ENCODE assay signal across 14 cellular contexts in genomic region chr6:52403627-52404026, GRCh38. TPM values are rescaled to one million over a fixed set of nuclear protein-coding genes. Genes with fewer than 3 reads are reported as not detected.
DNase-seq lines count a peak whose midpoint lies in the region; ATAC-seq and TF ChIP-seq lines count a peak whose summit lies in the region.
"Had no signal": no experiment of that assay in that cellular context is flagged by ENCODE, and none has a peak within 500 bp of the region (broad histone marks: within the 10 kb centered on the region; RNA-seq: fewer than 3 reads in every experiment).

No MANE protein-coding gene starts in this region.

- H3K4me1 Mint-ChIP-seq in GM23338: peaks cover 11% of the 10 kb centered on the region

- no peak overlapping the region for H3K4me3 Mint-ChIP-seq in GM23338

- H3K27ac ChIP-seq in GM23338 (ENCODE audit: low read depth): no peak overlapping the region
- H3K27ac ChIP-seq: lower lobe of right lung, suprapubic skin had no signal

- H3K9me2 ChIP-seq in GM23338 (ENCODE audit: insufficient read depth): no peaks in the 10 kb centered on the region

- intact Hi-C loops in left cardiac atrium (cut with DNase I): loop anchor here in 1 of 2 donors (5.0 kb wide), 1 partner anchor 116 kb away; no protein-coding TSS in a partner anchor

- no peak overlapping the region for H2AFZ ChIP-seq in GM23338

- peaks cover 6% of the 10 kb centered on the region; the same call in 1 of the 2 replicates for H3K4me1 ChIP-seq in GM23338 (ENCODE audit: insufficient read depth)

- H3K4me3 ChIP-seq in GM23338: no peak overlapping the region
- H3K4me3 ChIP-seq: lower lobe of right lung, suprapubic skin had no signal

- H3F3A ChIP-seq in GM23338 (replicated peaks; ENCODE audit: low read depth): no peaks in the 10 kb centered on the region

- peaks cover 2% of the 10 kb centered on the region for H3K27me3 Mint-ChIP-seq in GM23338 (ENCODE audit: insufficient read depth, low read depth, poor library complexity)

- no peaks in the 10 kb centered on the region for H3K9me3 Mint-ChIP-seq in GM23338

- no peaks in the 10 kb centered on the region for H3K36me3 ChIP-seq in GM23338 (ENCODE audit: insufficient read depth)

- TF ChIP-seq CTCF in GM23338 (conservative IDR thresholded peaks at IDR 0.05; ENCODE audit: low read depth in 2 of 2): no peak

- H3K27ac Mint-ChIP-seq in GM23338: no peak overlapping the region

- DNase-seq in A172 (ENCODE audit: low spot score): peak; percentile 48
- peak; percentile 60 for DNase-seq in HT-29 (ENCODE audit: low spot score)
- no peak for DNase-seq in left cardiac atrium
- no peak for DNase-seq in GM23338 (ENCODE audit: low spot score)
- DNase-seq in activated CD8-positive, alpha-beta memory T cell treated with anti-CD3 and anti-CD28 coated beads, Interleukin-2, amount 50 U/mL, for 4 hours: no peak
- no peak for DNase-seq in NAMALWA (ENCODE audit: low spot score)
- DNase-seq: activated CD4-positive, alpha-beta T cell treated with anti-CD3 and anti-CD28 coated beads for 4 hours; activated gamma-delta T cell treated with Interleukin-2 at 50 U/mL for 16 hours; lower lobe of right lung; NCI-H1092 treated with DMSO at 0.1 percent for 48 hours; SHP77 had no signal

- ATAC-seq in SK-N-SH treated with all-trans-retinoic acid at 6 μM for 48 hours (peak; percentile 36), left cardiac atrium (peak; percentile 70 to 87), GM23338 (no peak), GM19397 (IDR thresholded peaks at IDR 0.05; ENCODE audit: unreplicated experiment) (no peak)

- no peaks in the 10 kb centered on the region for H3K79me2 ChIP-seq in GM23338 (replicated peaks; ENCODE audit: insufficient read depth)

- H4K20me1 ChIP-seq in GM23338 (replicated peaks; ENCODE audit: insufficient read depth): no peaks in the 10 kb centered on the region

- H3K4me2 ChIP-seq in GM23338: no peak overlapping the region

- no peaks in the 10 kb centered on the region for H3K27me3 ChIP-seq in GM23338 (ENCODE audit: insufficient read depth)

- peaks cover 4% of the 10 kb centered on the region; the same call in 2 of the 3 replicates for H3K36me3 Mint-ChIP-seq in GM23338 (ENCODE audit: low read depth)

TF ChIP-seq in SK-N-SH treated with all-trans-retinoic acid at 6 μM for 48 hours, 23 proteins besides CTCF, POLR2A, EP300 and RAD21 (continues in another document):
- TF ChIP-seq OSR1 (CRISPR knock-in tag; IDR thresholded peaks at IDR 0.05): no peak
- no peak for TF ChIP-seq CREB5 (CRISPR knock-in tag; IDR thresholded peaks at IDR 0.05; ENCODE audit: low read depth)
- TF ChIP-seq PPARA (CRISPR knock-in tag; IDR thresholded peaks at IDR 0.05; ENCODE audit: borderline replicate concordance): no peak
- no peak for TF ChIP-seq ZNF70 (CRISPR knock-in tag; IDR thresholded peaks at IDR 0.05)
- no peak for TF ChIP-seq ZFP3 (CRISPR knock-in tag; IDR thresholded peaks at IDR 0.05)
- TF ChIP-seq CSDC2 (CRISPR knock-in tag; IDR thresholded peaks at IDR 0.05): no peak
- no peak for TF ChIP-seq ZFP30 (CRISPR knock-in tag; IDR thresholded peaks at IDR 0.05)
- TF ChIP-seq ZNF565 (CRISPR knock-in tag; conservative IDR thresholded peaks at IDR 0.05; ENCODE audit: low read depth): 0 out of 2 replicates have a peak, but pooled peaks have one; percentile 50
- TF ChIP-seq TCF4 (CRISPR knock-in tag; IDR thresholded peaks at IDR 0.05; ENCODE audit: borderline replicate concordance): peak; percentile 25; the same call in 1 of the 2 replicates
- no peak for TF ChIP-seq RARB (CRISPR knock-in tag; IDR thresholded peaks at IDR 0.05)
- TF ChIP-seq GLIS3 (CRISPR knock-in tag; IDR thresholded peaks at IDR 0.05): no peak
- no peak for TF ChIP-seq SNAI2 (CRISPR knock-in tag; IDR thresholded peaks at IDR 0.05)
- peak; percentile 45; the same call in 1 of the 2 replicates for TF ChIP-seq ZNF8 (CRISPR knock-in tag; IDR thresholded peaks at IDR 0.05)
- no peak for TF ChIP-seq ESRRG (CRISPR knock-in tag; IDR thresholded peaks at IDR 0.05)
- no peak for TF ChIP-seq ZC3H10 (CRISPR knock-in tag; IDR thresholded peaks at IDR 0.05)

TF ChIP-seq in GM23338, 12 proteins besides CTCF, POLR2A, EP300 and RAD21 (continues in another document):
- TF ChIP-seq JUNB (IDR thresholded peaks at IDR 0.05; ENCODE audit: unreplicated experiment): no peak
- no peak for TF ChIP-seq EZH2phosphoT487 (IDR thresholded peaks at IDR 0.05; ENCODE audit: unreplicated experiment)
- no peak for TF ChIP-seq STAT1 (IDR thresholded peaks at IDR 0.05; ENCODE audit: unreplicated experiment)
- TF ChIP-seq ZNF462 (CRISPR knock-in tag; IDR thresholded peaks at IDR 0.05): no peak
- TF ChIP-seq ZNF331 (CRISPR knock-in tag; IDR thresholded peaks at IDR 0.05; ENCODE audit: low read depth): no peak
- TF ChIP-seq NANOG (IDR thresholded peaks at IDR 0.05; ENCODE audit: borderline replicate concordance): no peak
- no peak for TF ChIP-seq CREB1 (CRISPR knock-in tag; IDR thresholded peaks at IDR 0.05; ENCODE audit: low read depth)
- no peak for TF ChIP-seq EZH2 (IDR thresholded peaks at IDR 0.05; ENCODE audit: low read depth, unreplicated experiment)

RNA-seq across cellular contexts. Expression of gene EFHC1, which starts 16.5 kb away (rescaled TPM):
- total RNA-seq in A172 (2014; rRNA removed; shearing (Covaris generic)): 29.1 and 39.1 TPM in 2 replicates
- 9.1 and 9.4 TPM in 2 replicates for total RNA-seq in HT-29 (2014; rRNA removed; shearing (Covaris generic))
- total RNA-seq in left cardiac atrium: 1 to 10 TPM; 7.3 to 7.9 TPM
- 23.8 and 24.3 TPM in 2 replicates for total RNA-seq in GM23338 (2014; rRNA removed; shearing (Covaris generic))
- polyA plus RNA-seq in GM23338 (2016; fragmentation: Nextera tagmentation; extraction: Ambion mirVana): 22.0 and 28.0 TPM in 2 replicates

RNA-seq across cellular contexts. Expression of gene PAQR8, which starts 41.7 kb away (rescaled TPM):
- total RNA-seq in A172 (2014; rRNA removed; shearing (Covaris generic)): 2.7 and 3.6 TPM in 2 replicates
- total RNA-seq in HT-29 (2014; rRNA removed; shearing (Covaris generic)): 0.89 and 1.3 TPM in 2 replicates
- total RNA-seq in left cardiac atrium: 1 to 10 TPM; 3.0 to 3.9 TPM
- total RNA-seq in GM23338 (2014; rRNA removed; shearing (Covaris generic)): 10.8 and 11.2 TPM in 2 replicates
- 3.6 and 3.7 TPM in 2 replicates for polyA plus RNA-seq in GM23338 (2016; fragmentation: Nextera tagmentation; extraction: Ambion mirVana)

Comparison
In these comparisons a context has a peak if more than half of its experiments do, and no peak if none do; other contexts are left out.
1. DNase-seq: peak in A172 (single experiment) and HT-29 (single experiment); none in left cardiac atrium (single experiment), GM23338 (single experiment), activated CD8-positive, alpha-beta memory T cell treated with anti-CD3 and anti-CD28 coated beads, Interleukin-2, amount 50 U/mL, for 4 hours (single experiment) and NAMALWA (single experiment).
2. ATAC-seq: peak in SK-N-SH treated with all-trans-retinoic acid at 6 μM for 48 hours (single experiment) and left cardiac atrium (2 of 2); none in GM23338 (single experiment) and GM19397 (single experiment).